ENCODE assay signal across 13 cellular contexts in the genomic region with DNA sequence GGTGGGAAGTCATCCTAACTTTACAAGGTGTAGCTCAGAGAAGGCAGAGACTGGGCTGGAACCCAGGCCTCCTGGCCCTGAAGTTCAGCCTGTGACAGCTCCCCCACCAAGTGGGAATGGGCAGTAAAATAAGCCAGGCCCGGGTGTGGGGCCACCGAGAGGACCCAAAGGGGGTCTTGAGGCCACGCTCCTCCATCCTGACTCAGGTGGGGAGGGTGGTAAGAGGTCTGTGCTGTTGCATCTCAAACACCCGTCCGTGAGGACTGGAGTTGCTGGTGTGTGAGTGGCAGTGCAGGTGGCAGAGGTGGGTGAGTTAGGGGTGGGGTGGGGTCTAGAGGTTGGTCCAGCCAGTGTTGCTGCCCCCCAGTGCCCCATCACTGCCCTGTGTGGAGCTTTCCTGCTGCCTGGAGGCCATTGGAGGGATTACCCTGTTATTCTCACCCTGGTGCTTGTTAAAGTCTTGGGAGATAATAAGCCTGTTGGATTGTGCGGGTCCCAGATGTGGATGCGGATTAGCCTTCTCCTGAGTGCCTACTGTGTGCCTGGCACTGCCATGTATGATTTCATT. TPM values are rescaled to one million over a fixed set of nuclear protein-coding genes. Genes with fewer than 3 reads are reported as not detected.
DNase-seq lines count a peak whose midpoint lies in the region; ATAC-seq and TF ChIP-seq lines count a peak whose summit lies in the region.
"Had no signal": no experiment of that assay in that cellular context is flagged by ENCODE, and none has a peak within 500 bp of the region (broad histone marks: within the 10 kb centered on the region; RNA-seq: fewer than 3 reads in every experiment).

No MANE protein-coding gene starts in this region.

- H2AFZ ChIP-seq in fibroblast of lung (ENCODE audit: low read length) (no peak overlapping the region), smooth muscle cell (ENCODE audit: low read depth) (no peak overlapping the region)

- no peak overlapping the region for H3K4me2 ChIP-seq in fibroblast of lung (ENCODE audit: extremely low read depth, insufficient read depth, low read length)
- H3K4me2 ChIP-seq in smooth muscle cell, result no peak overlapping the region

- H3K9ac ChIP-seq in fibroblast of lung (ENCODE audit: insufficient read depth, low read length) (no peak overlapping the region), smooth muscle cell (ENCODE audit: low read depth) (no peak overlapping the region)

- WGBS in smooth muscle cell (ENCODE audit: low lambda C conversion rate), result 77% methylated on average over 7 of the region's 7 CpGs

- H3K27me3 ChIP-seq in RWPE2 (ENCODE audit: insufficient read depth, poor library complexity, severe bottlenecking), result no peaks in the 10 kb centered on the region
- H3K27me3 ChIP-seq in fibroblast of lung (ENCODE audit: control insufficient read depth, insufficient read depth, low read length), result no peaks in the 10 kb centered on the region
- H3K27me3 ChIP-seq in smooth muscle cell (ENCODE audit: low read depth), result no peaks in the 10 kb centered on the region
- H3K27me3 ChIP-seq: stomach had no signal

- peaks cover 20% of the 10 kb centered on the region for H3K36me3 ChIP-seq in RWPE2 (ENCODE audit: low read depth)
- peaks cover 41% of the 10 kb centered on the region for H3K36me3 ChIP-seq in fibroblast of lung (ENCODE audit: control insufficient read depth, insufficient read depth, low read length)
- H3K36me3 ChIP-seq in smooth muscle cell (ENCODE audit: low read depth), result peaks cover 11% of the 10 kb centered on the region

- H3K4me1 ChIP-seq in RWPE2 (ENCODE audit: insufficient read depth, poor library complexity, severe bottlenecking) (no peaks in the 10 kb centered on the region), fibroblast of lung (ENCODE audit: control insufficient read depth, extremely low read depth, insufficient read depth, low read length) (peaks cover 8% of the 10 kb centered on the region), smooth muscle cell (ENCODE audit: low read depth) (no peaks in the 10 kb centered on the region)

- peaks cover 74% of the 10 kb centered on the region for H3F3A ChIP-seq in smooth muscle cell (ENCODE audit: low read depth)

- no peak overlapping the region for H3K4me3 ChIP-seq in RWPE2 (ENCODE audit: severe bottlenecking)
- no peak overlapping the region for H3K4me3 ChIP-seq in fibroblast of lung (replicated peaks in 1 of 4; ENCODE audit: control extremely low read depth in 1 of 4, insufficient read depth in 1 of 4, low read depth in 3 of 4, low read length in 4 of 4)
- no peak overlapping the region for H3K4me3 ChIP-seq in smooth muscle cell
- H3K4me3 ChIP-seq: stomach had no signal

- DNase-seq in EL, result peak; percentile 21
- no peak for DNase-seq in RWPE2 (ENCODE audit: low spot score)
- no peak for DNase-seq in fibroblast of lung (ENCODE audit: low read depth in 2 of 2)
- DNase-seq in smooth muscle cell (lab: John Stamatoyannopoulos, UW; ENCODE audit: unreplicated experiment), result no peak
- no peak for DNase-seq in COR-L47 (lab: John Stamatoyannopoulos, UW)
- no peak for DNase-seq in ecto neural progenitor cell (ENCODE audit: low spot score)
- DNase-seq: activated CD4-positive, alpha-beta T cell treated with anti-CD3 and anti-CD28 coated beads, Interleukin-2, amount 50 U/mL, for 1 hour; activated effector memory CD4-positive, alpha-beta T cell treated with Interleukin-2 at 50 U/mL for 16 hours; NCI-H2171 treated with DMSO at 0.1 percent for 48 hours; stimulated activated CD4-positive, alpha-beta T cell treated with anti-CD3 and anti-CD28 coated beads, Interleukin-4, amount 100 ng/mL, for 24 hours; stomach; T-helper 1 cell had no signal

- ATAC-seq in RWPE2 (ENCODE audit: low read depth) (peak; percentile 28; the same call in 2 of the 3 replicates), GM18868 (IDR thresholded peaks at IDR 0.05; ENCODE audit: unreplicated experiment) (no peak)

- H3K27ac ChIP-seq in RWPE2 (ENCODE audit: poor library complexity, severe bottlenecking) (no peak overlapping the region), fibroblast of lung (ENCODE audit: insufficient read depth, low read length) (no peak overlapping the region), smooth muscle cell (ENCODE audit: low read depth) (peak overlapping the region; percentile 12)

- TF ChIP-seq CTCF in RWPE2 (IDR thresholded peaks at IDR 0.05; ENCODE audit: poor library complexity, severe bottlenecking) (no peak), fibroblast of lung (conservative IDR thresholded peaks at IDR 0.05 in 1 of 2, IDR thresholded peaks at IDR 0.05 in 1 of 2; ENCODE audit: low read depth in 1 of 2, low read length in 2 of 2) (peak; percentile 30 to 42), smooth muscle cell (IDR thresholded peaks at IDR 0.05; ENCODE audit: borderline replicate concordance, insufficient read depth, poor library complexity, severe bottlenecking) (peak; percentile 14)

- H3K9me3 ChIP-seq in RWPE2 (ENCODE audit: severe bottlenecking) (no peaks in the 10 kb centered on the region), fibroblast of lung (ENCODE audit: control insufficient read depth, insufficient read depth, low read depth, low read length) (no peaks in the 10 kb centered on the region), smooth muscle cell (replicated peaks; ENCODE audit: low read depth) (no peaks in the 10 kb centered on the region)
- H3K9me3 ChIP-seq: stomach had no signal

- H3K79me2 ChIP-seq in fibroblast of lung (ENCODE audit: control insufficient read depth, insufficient read depth, low read length), result peaks cover 15% of the 10 kb centered on the region
- peaks cover 14% of the 10 kb centered on the region for H3K79me2 ChIP-seq in smooth muscle cell (ENCODE audit: low read depth)

- peaks cover 2% of the 10 kb centered on the region for H4K20me1 ChIP-seq in fibroblast of lung (ENCODE audit: control insufficient read depth, extremely low read depth, insufficient read depth, low read length)
- H4K20me1 ChIP-seq in smooth muscle cell (ENCODE audit: low read depth), result peaks cover 61% of the 10 kb centered on the region

RNA-seq across cellular contexts. Expression of a gene that starts 12.7 kb away (rescaled TPM):
- total RNA-seq in fibroblast of lung (750 and 828 TPM in 2 replicates), smooth muscle cell (2,653 and 2,895 TPM in 2 replicates)
- polyA plus RNA-seq in fibroblast of lung (373 and 491 TPM in 2 replicates), smooth muscle cell (1,110 and 1,493 TPM in 2 replicates)
- polyA plus RNA-seq in fibroblast of lung (2012), result 777 and 1,001 TPM in 2 replicates
- polyA minus RNA-seq in fibroblast of lung (ENCODE audit: low replicate concordance), result 802 and 1,363 TPM in 2 replicates

RNA-seq across cellular contexts. Expression of a gene that starts 49.0 kb away (rescaled TPM):
- total RNA-seq in fibroblast of lung (2.5 and 3.3 TPM in 2 replicates), smooth muscle cell (2.3 and 3.2 TPM in 2 replicates)
- polyA plus RNA-seq in fibroblast of lung (2.0 and 3.1 TPM in 2 replicates), smooth muscle cell (5.8 and 7.1 TPM in 2 replicates)
- 4.1 and 5.3 TPM in 2 replicates for polyA plus RNA-seq in fibroblast of lung (2012)
- polyA minus RNA-seq in fibroblast of lung (ENCODE audit: low replicate concordance), result 18.1 and 21.0 TPM in 2 replicates
